8 cellular contexts compared by ENCODE assay signal in genomic region chr7:149460493-149461330, GRCh38. TPM values are rescaled to one million over a fixed set of nuclear protein-coding genes. Genes with fewer than 3 reads are reported as not detected.
DNase-seq lines count a peak whose midpoint lies in the region; ATAC-seq lines count a peak whose summit lies in the region.

Gene ZNF777, minus strand, starts transcription at chr7:149461062. Its CDS starts 5,040 bp downstream, at chr7:149456022.

- ATAC-seq in GM18867 (IDR thresholded peaks at IDR 0.05; ENCODE audit: unreplicated experiment) (peak; percentile 97), HG03097 (IDR thresholded peaks at IDR 0.05; ENCODE audit: low FRiP score, unreplicated experiment) (peak; percentile 99)
- peak; percentile 97 to 98 for ATAC-seq in activated CD4-positive, CD25-positive, alpha-beta regulatory T cell treated with anti-CD3 and anti-CD28 coated beads, Interleukin-2, amount 50 U/mL, for 24 hours

- DNase-seq in AG08396 (ENCODE audit: low spot score) (peak; percentile 97), NCI-H2196 treated with DMSO at 0.1 percent for 48 hours (lab: John Stamatoyannopoulos, UW; ENCODE audit: unreplicated experiment) (peak; percentile 45), cerebellum (ENCODE audit: low spot score) (peak; percentile 82), kidney tubule cell (ENCODE audit: low spot score) (peak; percentile 91)
- peak; percentile 54 to 72 (median 61) for DNase-seq in stimulated activated CD4-positive, alpha-beta T cell treated with anti-CD3 and anti-CD28 coated beads, Interleukin-1b, Interleukin-23, amount 100 ng/mL, for 24 hours (ENCODE audit: low read depth in 4 of 4, low spot score in 1 of 4)

RNA-seq across cellular contexts. Expression of gene ZNF777, which starts in this region (rescaled TPM):
- 4.9 TPM for total RNA-seq in cerebellum

Comparison
In these comparisons a context has a peak if more than half of its experiments do, and no peak if none do; other contexts are left out.
1. Peak in every context shown above with its lines: DNase-seq and ATAC-seq.
2. DNase-seq: peak in every context shown above with its lines; median percentile 97 in AG08396; 91 in kidney tubule cell; 82 in cerebellum; 61 in stimulated activated CD4-positive, alpha-beta T cell treated with anti-CD3 and anti-CD28 coated beads, Interleukin-1b, Interleukin-23, amount 100 ng/mL, for 24 hours; 45 in NCI-H2196 treated with DMSO at 0.1 percent for 48 hours.